15 cellular contexts compared by ENCODE assay signal in the genomic region with DNA sequence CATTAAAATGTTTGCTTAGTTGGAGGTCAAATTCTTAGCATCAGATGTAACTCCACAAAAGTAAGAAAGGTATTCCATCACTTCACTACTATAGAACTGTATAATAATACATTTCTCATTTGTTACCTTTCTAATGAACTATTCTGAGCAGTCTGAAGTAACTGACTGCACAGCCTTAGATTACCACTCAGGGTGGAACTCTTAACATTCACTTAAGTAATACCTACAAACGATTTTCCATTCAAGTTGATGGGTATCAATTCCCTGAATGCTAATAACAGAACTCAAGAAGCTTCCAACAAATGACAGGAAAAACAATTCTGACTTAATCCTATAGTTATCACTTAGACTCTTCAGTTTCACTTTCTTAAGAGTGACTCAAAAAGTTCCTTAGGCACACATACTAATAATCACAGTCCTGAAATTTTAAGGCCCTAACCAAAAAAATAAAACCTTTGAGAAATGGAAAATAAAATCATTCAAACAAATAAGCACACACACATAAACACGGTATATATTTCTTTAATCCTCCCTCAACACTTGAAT. TPM values are rescaled to one million over a fixed set of nuclear protein-coding genes. Genes with fewer than 3 reads are reported as not detected.
DNase-seq lines count a peak whose midpoint lies in the region; ATAC-seq, FAIRE-seq and TF ChIP-seq lines count a peak whose summit lies in the region.
"Had no signal": no experiment of that assay in that cellular context is flagged by ENCODE, and none has a peak within 500 bp of the region (broad histone marks: within the 10 kb centered on the region; RNA-seq: fewer than 3 reads in every experiment).

No MANE protein-coding gene starts in this region.

- H3K27me3 ChIP-seq in astrocyte (ENCODE audit: insufficient read depth, low read length), result no peaks in the 10 kb centered on the region

- peaks cover 59% of the 10 kb centered on the region for H4K20me1 ChIP-seq in astrocyte (ENCODE audit: insufficient read depth, low read length)

- H2AFZ ChIP-seq in astrocyte (ENCODE audit: low read depth, low read length), result no peak overlapping the region

- H3K4me2 ChIP-seq in astrocyte (ENCODE audit: low read length), result no peak overlapping the region

- H3K4me1 Mint-ChIP-seq in activated T-cell treated with anti-CD3 and anti-CD28 coated beads, Interleukin-2, amount 50 U/mL, for 24 hours (ENCODE audit: low read depth), result peaks cover 68% of the 10 kb centered on the region
- peaks cover 13% of the 10 kb centered on the region for H3K4me1 Mint-ChIP-seq in astrocyte (ENCODE audit: low read depth, unreplicated experiment)
- H3K4me1 Mint-ChIP-seq in stimulated activated memory B cell treated with anti-CD40 and anti-IgM and Interleukin-4, amounts not matched to agents 10 μg/mL and 1 μg/mL and 100 μg/mL, for 72 hours, result peaks cover 29% of the 10 kb centered on the region

- no peak for DNase-seq in activated T-cell treated with anti-CD3 and anti-CD28 coated beads, Interleukin-2, amount 50 U/mL, for 24 hours
- DNase-seq in activated T-cell treated with anti-CD3 and anti-CD28 coated beads, Interleukin-2, amount 50 U/mL, for 1 hour, result no peak
- DNase-seq in astrocyte (ENCODE audit: low read depth) (no peak), NOMO-1 (lab: John Stamatoyannopoulos, UW; ENCODE audit: unreplicated experiment in 2 of 2) (no peak), H4 (ENCODE audit: low spot score) (no peak)
- DNase-seq: activated effector memory CD4-positive, alpha-beta T cell treated with Interleukin-2 at 50 U/mL for 16 hours; effector CD4-positive, alpha-beta T cell; head of caudate nucleus; NCI-H1930; retina; T1000 had no signal

- no peak for TF ChIP-seq CTCF in astrocyte (IDR thresholded peaks at IDR 0.05; ENCODE audit: insufficient read depth, low read depth, low read length)

- H3K27me3 Mint-ChIP-seq in activated T-cell treated with anti-CD3 and anti-CD28 coated beads, Interleukin-2, amount 50 U/mL, for 24 hours, result no peaks in the 10 kb centered on the region
- no peaks in the 10 kb centered on the region for H3K27me3 Mint-ChIP-seq in astrocyte (ENCODE audit: low read depth, unreplicated experiment)
- H3K27me3 Mint-ChIP-seq in stimulated activated memory B cell treated with anti-CD40 and anti-IgM and Interleukin-4, amounts not matched to agents 10 μg/mL and 1 μg/mL and 100 μg/mL, for 72 hours, result no peaks in the 10 kb centered on the region

- H3K27ac ChIP-seq in astrocyte (ENCODE audit: low read depth, low read length), result no peak overlapping the region

- H3K4me3 ChIP-seq in astrocyte (ENCODE audit: insufficient read depth, low read depth, low read length), result no peak overlapping the region
- H3K4me3 ChIP-seq: lung had no signal

- H3K4me1 ChIP-seq in astrocyte (ENCODE audit: insufficient read depth, low read length), result no peaks in the 10 kb centered on the region

- no peaks in the 10 kb centered on the region for H3K9me3 ChIP-seq in astrocyte (ENCODE audit: insufficient read depth, low read depth, low read length)

- ATAC-seq in HG03175 (IDR thresholded peaks at IDR 0.05; ENCODE audit: unreplicated experiment), result peak; percentile 39
- peak; percentile 54 for ATAC-seq in stimulated activated memory B cell treated with anti-CD40 and anti-IgM and Interleukin-4, amounts not matched to agents 10 μg/mL and 1 μg/mL and 100 μg/mL, for 72 hours
- no peak for ATAC-seq in HG03095 (IDR thresholded peaks at IDR 0.05; ENCODE audit: unreplicated experiment)

- H3K9ac ChIP-seq in astrocyte (ENCODE audit: low read length), result no peak overlapping the region

- peak overlapping the region; percentile 96 for H3K27ac Mint-ChIP-seq in activated T-cell treated with anti-CD3 and anti-CD28 coated beads, Interleukin-2, amount 50 U/mL, for 24 hours
- H3K27ac Mint-ChIP-seq in astrocyte (ENCODE audit: unreplicated experiment), result peak overlapping the region; percentile 62
- H3K27ac Mint-ChIP-seq in stimulated activated memory B cell treated with anti-CD40 and anti-IgM and Interleukin-4, amounts not matched to agents 10 μg/mL and 1 μg/mL and 100 μg/mL, for 72 hours, result peak overlapping the region; percentile 73

- H3K4me3 Mint-ChIP-seq in activated T-cell treated with anti-CD3 and anti-CD28 coated beads, Interleukin-2, amount 50 U/mL, for 24 hours, result peak overlapping the region; percentile 37
- peak overlapping the region; percentile 46 for H3K4me3 Mint-ChIP-seq in astrocyte (ENCODE audit: unreplicated experiment)
- no peak overlapping the region for H3K4me3 Mint-ChIP-seq in stimulated activated memory B cell treated with anti-CD40 and anti-IgM and Interleukin-4, amounts not matched to agents 10 μg/mL and 1 μg/mL and 100 μg/mL, for 72 hours

- FAIRE-seq in astrocyte (lab: Jason Lieb, UNC), result peak; percentile 47

- no peaks in the 10 kb centered on the region for H3K9me3 Mint-ChIP-seq in activated T-cell treated with anti-CD3 and anti-CD28 coated beads, Interleukin-2, amount 50 U/mL, for 24 hours
- H3K9me3 Mint-ChIP-seq in astrocyte (ENCODE audit: unreplicated experiment), result no peaks in the 10 kb centered on the region
- no peaks in the 10 kb centered on the region for H3K9me3 Mint-ChIP-seq in stimulated activated memory B cell treated with anti-CD40 and anti-IgM and Interleukin-4, amounts not matched to agents 10 μg/mL and 1 μg/mL and 100 μg/mL, for 72 hours

- H3K79me2 ChIP-seq in astrocyte (ENCODE audit: insufficient read depth, low read length), result peaks cover 68% of the 10 kb centered on the region

- H3K36me3 ChIP-seq in astrocyte (ENCODE audit: insufficient read depth, low read length), result peaks cover 65% of the 10 kb centered on the region

- H3K36me3 Mint-ChIP-seq in activated T-cell treated with anti-CD3 and anti-CD28 coated beads, Interleukin-2, amount 50 U/mL, for 24 hours (ENCODE audit: low read depth), result peaks cover 92% of the 10 kb centered on the region
- peaks cover 14% of the 10 kb centered on the region for H3K36me3 Mint-ChIP-seq in astrocyte (ENCODE audit: low read depth, unreplicated experiment)
- peaks cover 69% of the 10 kb centered on the region for H3K36me3 Mint-ChIP-seq in stimulated activated memory B cell treated with anti-CD40 and anti-IgM and Interleukin-4, amounts not matched to agents 10 μg/mL and 1 μg/mL and 100 μg/mL, for 72 hours

RNA-seq across cellular contexts. Expression of gene HNRNPD, which starts 20.9 kb away (rescaled TPM):
- 142 and 162 TPM in 2 replicates for total RNA-seq in astrocyte
- 38.7 and 39.2 TPM in 2 replicates for total RNA-seq in H4 (2014; rRNA removed; shearing (Covaris generic))
